In genomic region chr16:10552998-10553491, GRCh38 we compare ENCODE assay signal across 8 cellular contexts. TPM values are rescaled to one million over a fixed set of nuclear protein-coding genes. Genes with fewer than 3 reads are reported as not detected.
DNase-seq lines count a peak whose midpoint lies in the region; ATAC-seq, FAIRE-seq and TF ChIP-seq lines count a peak whose summit lies in the region.

No MANE protein-coding gene starts in this region.

- TF ChIP-seq RAD21 in SK-N-SH (IDR thresholded peaks at IDR 0.05; ENCODE audit: low read length): no peak

- no peak for TF ChIP-seq EP300 in SK-N-SH (IDR thresholded peaks at IDR 0.05; ENCODE audit: borderline replicate concordance in 1 of 2, low read depth in 1 of 2, low read length in 1 of 2)

- intact Hi-C loops in head of caudate nucleus (cut with DNase I): no loop called here

- no peak overlapping the region for H3K4me2 ChIP-seq in SK-N-SH

- no peak overlapping the region for H3K4me3 ChIP-seq in SK-N-SH (ENCODE audit: low read depth in 2 of 2, low read length in 1 of 2)

- H3F3A ChIP-seq in SK-N-SH (replicated peaks; ENCODE audit: insufficient read depth): no peaks in the 10 kb centered on the region

- TF ChIP-seq CTCF in SK-N-SH (IDR thresholded peaks at IDR 0.05): no peak
- TF ChIP-seq CTCF in D721Med (IDR thresholded peaks at IDR 0.05; ENCODE audit: insufficient read depth, missing control alignments): no peak

- no peaks in the 10 kb centered on the region for H3K79me2 ChIP-seq in SK-N-SH (ENCODE audit: insufficient read depth)

- POLR2A ChIA-PET in SK-N-SH (lab: Yijun Ruan, JAX): no interaction called here
- POLR2A ChIA-PET in activated CD4-positive, alpha-beta memory T cell treated with anti-CD3 and anti-CD28 coated beads, Interleukin-2, amount 10 ng/mL, durations not matched to agents 7 days and 5 days (lab: Charles Lee): no interaction called here

- peaks cover 4% of the 10 kb centered on the region for H3K4me1 Mint-ChIP-seq in activated CD4-positive, alpha-beta memory T cell treated with anti-CD3 and anti-CD28 coated beads, Interleukin-2, amount 10 ng/mL, durations not matched to agents 7 days and 5 days

- no peak overlapping the region for H2AFZ ChIP-seq in SK-N-SH (ENCODE audit: low read depth)

- DNase-seq in SK-N-SH: peak; percentile 37
- peak; percentile 29 for DNase-seq in activated CD4-positive, alpha-beta memory T cell treated with anti-CD3 and anti-CD28 coated beads, Interleukin-2, amount 10 ng/mL, durations not matched to agents 7 days and 5 days
- peak in 27 of 42 donors; percentile 5 to 56 (median 33) for DNase-seq in head of caudate nucleus
- peak; percentile 64 for DNase-seq in stimulated activated CD4-positive, alpha-beta T cell treated with anti-CD3 and anti-CD28 coated beads, Interleukin-4, amount 100 ng/mL, for 24 hours
- no peak for DNase-seq in D721Med (ENCODE audit: insufficient read length, low spot score)

- H3K27me3 ChIP-seq in SK-N-SH (ENCODE audit: insufficient read depth): no peaks in the 10 kb centered on the region

- H3K27ac Mint-ChIP-seq in activated CD4-positive, alpha-beta memory T cell treated with anti-CD3 and anti-CD28 coated beads, Interleukin-2, amount 10 ng/mL, durations not matched to agents 7 days and 5 days: no peak overlapping the region

- ATAC-seq in SK-N-SH treated with all-trans-retinoic acid at 6 μM for 48 hours: no peak
- ATAC-seq in HG03460 (IDR thresholded peaks at IDR 0.05; ENCODE audit: unreplicated experiment): peak; percentile 95
- ATAC-seq in HG02973 (IDR thresholded peaks at IDR 0.05; ENCODE audit: unreplicated experiment): no peak

- H3K9ac ChIP-seq in SK-N-SH: no peak overlapping the region

- H3K36me3 Mint-ChIP-seq in activated CD4-positive, alpha-beta memory T cell treated with anti-CD3 and anti-CD28 coated beads, Interleukin-2, amount 10 ng/mL, durations not matched to agents 7 days and 5 days (ENCODE audit: low read depth): no peaks in the 10 kb centered on the region

- no peaks in the 10 kb centered on the region for H3K9me2 ChIP-seq in SK-N-SH

- CTCF ChIA-PET in SK-N-SH (lab: Yijun Ruan, JAX): interaction anchor here (1.5 to 1.6 kb wide), 2 partner anchors 12 to 27 kb away, joined by 7 read pairs; partner anchors contain the start of gene EMP2
- CTCF ChIA-PET in activated CD4-positive, alpha-beta memory T cell treated with anti-CD3 and anti-CD28 coated beads, Interleukin-2, amount 10 ng/mL, durations not matched to agents 7 days and 5 days (lab: Charles Lee): no interaction called here

- H3K9me3 Mint-ChIP-seq in activated CD4-positive, alpha-beta memory T cell treated with anti-CD3 and anti-CD28 coated beads, Interleukin-2, amount 10 ng/mL, durations not matched to agents 7 days and 5 days: peaks cover 8% of the 10 kb centered on the region

- no peaks in the 10 kb centered on the region for H3K9me3 ChIP-seq in SK-N-SH

- WGBS in SK-N-SH (ENCODE audit: low lambda C conversion rate): 82% methylated on average over 19 of the region's 19 CpGs

- no peak overlapping the region for H3K27ac ChIP-seq in SK-N-SH (ENCODE audit: low read depth in 2 of 2, low read length in 1 of 2)

- no peak for FAIRE-seq in D721Med (lab: Jason Lieb, UNC)

- H3K4me1 ChIP-seq in SK-N-SH (ENCODE audit: control insufficient read depth in 1 of 2, insufficient read depth in 2 of 2, low read depth in 1 of 2, low read length in 1 of 2): no peaks in the 10 kb centered on the region

- peaks cover 29% of the 10 kb centered on the region for H3K27me3 Mint-ChIP-seq in activated CD4-positive, alpha-beta memory T cell treated with anti-CD3 and anti-CD28 coated beads, Interleukin-2, amount 10 ng/mL, durations not matched to agents 7 days and 5 days

- H3K4me3 Mint-ChIP-seq in activated CD4-positive, alpha-beta memory T cell treated with anti-CD3 and anti-CD28 coated beads, Interleukin-2, amount 10 ng/mL, durations not matched to agents 7 days and 5 days: no peak overlapping the region

- H3K36me3 ChIP-seq in SK-N-SH (replicated peaks in 1 of 2; ENCODE audit: control insufficient read depth in 1 of 2, insufficient read depth in 2 of 2, low read length in 1 of 2): no peaks in the 10 kb centered on the region

- no peaks in the 10 kb centered on the region for H4K20me1 ChIP-seq in SK-N-SH (ENCODE audit: insufficient read depth)

TF ChIP-seq in SK-N-SH, 30 proteins besides CTCF, POLR2A, EP300 and RAD21 (continues in another document):
- no peak for TF ChIP-seq USF2 (IDR thresholded peaks at IDR 0.05; ENCODE audit: borderline replicate concordance, low read depth, low read length)
- no peak for TF ChIP-seq REST (IDR thresholded peaks at IDR 0.05; ENCODE audit: low read depth, low read length)
- no peak for TF ChIP-seq TEAD4 (IDR thresholded peaks at IDR 0.05; ENCODE audit: borderline replicate concordance, insufficient read depth)
- TF ChIP-seq GABPA (IDR thresholded peaks at IDR 0.05; ENCODE audit: low read depth): no peak
- TF ChIP-seq SMC3 (IDR thresholded peaks at IDR 0.05; ENCODE audit: low read depth, low read length): no peak

TF ChIP-seq in SK-N-SH treated with all-trans-retinoic acid at 6 μM for 48 hours, 23 proteins besides CTCF, POLR2A, EP300 and RAD21:
- TF ChIP-seq ESRRG (CRISPR knock-in tag; IDR thresholded peaks at IDR 0.05) (no peak), OSR1 (CRISPR knock-in tag; IDR thresholded peaks at IDR 0.05) (no peak), ZFP30 (CRISPR knock-in tag; IDR thresholded peaks at IDR 0.05) (no peak), RARB (CRISPR knock-in tag; IDR thresholded peaks at IDR 0.05) (no peak), ZNF70 (CRISPR knock-in tag; IDR thresholded peaks at IDR 0.05) (no peak), PPARA (CRISPR knock-in tag; IDR thresholded peaks at IDR 0.05; ENCODE audit: borderline replicate concordance) (no peak), BACH2 (CRISPR knock-in tag; IDR thresholded peaks at IDR 0.05; ENCODE audit: borderline replicate concordance) (no peak), PATZ1 (CRISPR knock-in tag; IDR thresholded peaks at IDR 0.05; ENCODE audit: borderline replicate concordance) (no peak), CSDC2 (CRISPR knock-in tag; IDR thresholded peaks at IDR 0.05) (no peak), CREB5 (CRISPR knock-in tag; IDR thresholded peaks at IDR 0.05; ENCODE audit: low read depth) (no peak), ARNTL (CRISPR knock-in tag; IDR thresholded peaks at IDR 0.05; ENCODE audit: borderline replicate concordance, low read depth) (no peak), GLIS3 (CRISPR knock-in tag; IDR thresholded peaks at IDR 0.05) (no peak), TCF4 (CRISPR knock-in tag; IDR thresholded peaks at IDR 0.05; ENCODE audit: borderline replicate concordance) (no peak)

RNA-seq across cellular contexts. Expression of gene EMP2, which starts 27.4 kb away (rescaled TPM):
- polyA plus RNA-seq in SK-N-SH (2012; rRNA removed): 3.1 and 4.3 TPM in 2 replicates
- polyA plus RNA-seq in SK-N-SH (2012; cell fraction: cytosol; rRNA removed): 2.5 and 3.7 TPM in 2 replicates
- 1.4 and 2.3 TPM in 2 replicates for polyA plus RNA-seq in SK-N-SH (2012; cell fraction: nucleus; rRNA removed)
- not detected for total RNA-seq in activated CD4-positive, alpha-beta memory T cell treated with anti-CD3 and anti-CD28 coated beads, Interleukin-2, amount 10 ng/mL, durations not matched to agents 7 days and 5 days
